In the genomic region with DNA sequence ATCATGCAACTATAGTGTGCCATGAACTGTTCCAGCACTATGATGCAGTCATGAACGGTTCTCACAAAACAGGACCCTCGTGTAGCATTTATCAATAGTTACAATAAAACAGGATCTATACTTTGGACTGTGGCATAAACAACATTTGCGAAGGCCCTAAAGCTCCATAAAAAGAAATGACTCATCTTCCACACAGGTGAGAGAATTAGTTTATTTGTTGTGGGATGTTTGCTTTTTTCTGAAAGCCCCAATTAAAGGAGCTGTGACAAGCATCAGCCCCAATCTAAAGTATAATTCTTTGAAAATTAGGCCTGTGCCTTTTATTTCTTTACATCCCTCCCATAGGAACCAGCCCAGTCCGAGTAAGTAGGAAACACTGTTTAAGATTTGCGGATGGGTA, we compare ENCODE assay signal across 25 cellular contexts. TPM values are rescaled to one million over a fixed set of nuclear protein-coding genes. Genes with fewer than 3 reads are reported as not detected.
DNase-seq lines count a peak whose midpoint lies in the region; ATAC-seq and TF ChIP-seq lines count a peak whose summit lies in the region.
"Had no signal": no experiment of that assay in that cellular context is flagged by ENCODE, and none has a peak within 500 bp of the region (broad histone marks: within the 10 kb centered on the region; RNA-seq: fewer than 3 reads in every experiment).

No MANE protein-coding gene starts in this region.

- H3K9me3 Mint-ChIP-seq in natural killer cell = no peaks in the 10 kb centered on the region

- H3K27ac Mint-ChIP-seq in natural killer cell = no peak overlapping the region
- H3K27ac Mint-ChIP-seq: CD14-positive monocyte; CD4-positive, alpha-beta memory T cell; CD4-positive, CD25-positive, alpha-beta regulatory T cell; CD8-positive, alpha-beta memory T cell had no signal

- no peak overlapping the region for H3K4me3 Mint-ChIP-seq in natural killer cell
- H3K4me3 Mint-ChIP-seq: CD14-positive monocyte; CD4-positive, alpha-beta memory T cell; CD4-positive, CD25-positive, alpha-beta regulatory T cell; CD8-positive, alpha-beta memory T cell had no signal

- H3K36me3 Mint-ChIP-seq in natural killer cell = no peaks in the 10 kb centered on the region
- H3K36me3 Mint-ChIP-seq: CD14-positive monocyte; CD4-positive, alpha-beta memory T cell; CD4-positive, CD25-positive, alpha-beta regulatory T cell; CD8-positive, alpha-beta memory T cell had no signal

- no peaks in the 10 kb centered on the region for H3K9me2 ChIP-seq in PC-3 (replicated peaks; ENCODE audit: low read length)

- intact Hi-C loops in PC-3 (cut with micrococcal nuclease) (no loop called here), mucosa of descending colon (cut with DNase I, micrococcal nuclease) (no loop called here), natural killer cell (cut with micrococcal nuclease) (no loop called here)

- no peak overlapping the region for H3K27ac ChIP-seq in PC-3 (ENCODE audit: low read length)
- H3K27ac ChIP-seq: BLaER1 had no signal

- BruUV-seq in PC-3 (replicated peaks; lab: Mats Ljungman, UMichigan) = no TSS peak

- no peak overlapping the region for H3K4me2 ChIP-seq in PC-3 (ENCODE audit: low read length)
- H3K4me2 ChIP-seq: BLaER1 had no signal

- H3F3A ChIP-seq in PC-3 (ENCODE audit: low read length, unreplicated experiment) = no peaks in the 10 kb centered on the region

- H3K79me2 ChIP-seq in PC-3 (ENCODE audit: low read length) = no peaks in the 10 kb centered on the region

- no peaks in the 10 kb centered on the region for H3K9me3 ChIP-seq in PC-3 (ENCODE audit: low read length)
- H3K9me3 ChIP-seq in mucosa of descending colon = no peaks in the 10 kb centered on the region
- H3K9me3 ChIP-seq: BE2C had no signal

- TF ChIP-seq CTCF in PC-3 (conservative IDR thresholded peaks at IDR 0.05; ENCODE audit: low read depth, low read length) (no peak), mucosa of descending colon (IDR thresholded peaks at IDR 0.05) (no peak), natural killer cell (IDR thresholded peaks at IDR 0.05) (no peak)

- H3K4me3 ChIP-seq in PC-3 (ENCODE audit: low read length) (no peak overlapping the region), mucosa of descending colon (no peak overlapping the region)
- H3K4me3 ChIP-seq: BLaER1, GM12878 had no signal

- H4K20me1 ChIP-seq in PC-3 (ENCODE audit: low read length) = no peaks in the 10 kb centered on the region
- H4K20me1 ChIP-seq: BLaER1 had no signal

- H2AFZ ChIP-seq in PC-3 (ENCODE audit: low read length) = no peak overlapping the region

- no peaks in the 10 kb centered on the region for H3K27me3 ChIP-seq in PC-3 (ENCODE audit: low read length)
- H3K27me3 ChIP-seq: BE2C, BLaER1 had no signal

- POLR2A ChIA-PET in PC-3 (lab: Charles Lee; ENCODE audit: unreplicated experiment) = interaction anchor here (0.7 kb wide), 1 partner anchor 25 kb away, joined by 3 read pairs; no protein-coding TSS in a partner anchor

- CTCF ChIA-PET in PC-3 (lab: Charles Lee) = interaction anchor here (0.6 kb wide), 1 partner anchor 479 kb away, joined by 3 read pairs; no protein-coding TSS in a partner anchor

- no peaks in the 10 kb centered on the region for H3K4me1 Mint-ChIP-seq in natural killer cell
- H3K4me1 Mint-ChIP-seq: CD14-positive monocyte; CD4-positive, CD25-positive, alpha-beta regulatory T cell; CD8-positive, alpha-beta memory T cell had no signal

- H3K4me1 ChIP-seq in PC-3 (ENCODE audit: insufficient read depth, low read length) (peaks cover 8% of the 10 kb centered on the region; the same call in 1 of the 2 replicates), mucosa of descending colon (ENCODE audit: low read depth) (no peaks in the 10 kb centered on the region)
- H3K4me1 ChIP-seq: BE2C had no signal

- peaks cover 24 to 26% of the 10 kb centered on the region in 2 donors for H3K27me3 Mint-ChIP-seq in natural killer cell (ENCODE audit: low read depth in 2 of 2)

- peak; percentile 17 for DNase-seq in NCI-H748 (lab: John Stamatoyannopoulos, UW; ENCODE audit: unreplicated experiment)
- DNase-seq in NCI-H748 treated with DMSO at 0.1 percent for 48 hours (lab: John Stamatoyannopoulos, UW) = no peak
- DNase-seq in PC-3 = no peak
- no peak for DNase-seq in mucosa of descending colon
- no peak for DNase-seq in hypothalamus (lab: John Stamatoyannopoulos, UW)
- no peak for DNase-seq in natural killer cell
- DNase-seq in NCI-H187 treated with DMSO at 0.1 percent for 48 hours (lab: John Stamatoyannopoulos, UW) = no peak
- DNase-seq: 8988T; ACHN; BE2C; C1 segment of cervical spinal cord; CD4-positive, alpha-beta memory T cell; CD4-positive, CD25-positive, alpha-beta regulatory T cell; CD8-positive, alpha-beta memory T cell; COR-L47; DMS 273 treated with DMSO at 0.1 percent for 48 hours; DMS153; DMS79; DND-41; EL; GDM1 had no signal

- H3K36me3 ChIP-seq in PC-3 (ENCODE audit: low read depth, low read length) = no peaks in the 10 kb centered on the region
- H3K36me3 ChIP-seq in mucosa of descending colon (ENCODE audit: low read depth) = no peaks in the 10 kb centered on the region
- H3K36me3 ChIP-seq: BE2C, BLaER1 had no signal

- peak; percentile 59 for ATAC-seq in PC-3
- peak; percentile 79 for ATAC-seq in mucosa of descending colon
- ATAC-seq in natural killer cell = no peak
- ATAC-seq: GM12878 had no signal

- H3K9ac ChIP-seq in PC-3 (ENCODE audit: low read length) = no peak overlapping the region
- H3K9ac ChIP-seq: BLaER1 had no signal

RNA-seq across cellular contexts. Expression of a gene that starts 51.4 kb away (rescaled TPM):
- 0.17 TPM in 1 of 2 replicates, not detected in the other for total RNA-seq in PC-3 (2014; rRNA removed)
- 10 to 100 TPM in 1 of 3 donors, 1 to 10 TPM in 2; 1.7 to 17.4 (median 2.3) TPM for total RNA-seq in mucosa of descending colon
- not detected for total RNA-seq in natural killer cell
- total RNA-seq: CD4-positive, alpha-beta memory T cell; CD4-positive, CD25-positive, alpha-beta regulatory T cell; CD8-positive, alpha-beta memory T cell; G401; GM12878 had no signal

RNA-seq across cellular contexts. Expression of a gene that starts 54.6 kb away (rescaled TPM):
- total RNA-seq in PC-3 (2014; rRNA removed) = 0.18 TPM in 1 of 2 replicates, not detected in the other
- total RNA-seq in mucosa of descending colon = 1 to 10 TPM in 1 of 3 donors, under 1 TPM in 2; 0.12 to 1.1 (median 0.32) TPM
- under 1 TPM in 1 of 3 donors, not detected in 2; 0.02 TPM for total RNA-seq in natural killer cell
- total RNA-seq: CD4-positive, CD25-positive, alpha-beta regulatory T cell; CD8-positive, alpha-beta memory T cell had no signal

Comparison
In these comparisons a context has a peak if more than half of its experiments do, and no peak if none do; other contexts are left out.
1. ATAC-seq: peak in PC-3 (single experiment) and mucosa of descending colon (single experiment); none in natural killer cell (0 of 3).